In genomic region chr10:131354380-131354779, GRCh38 we compare ENCODE assay signal across 18 cellular contexts. TPM values are rescaled to one million over a fixed set of nuclear protein-coding genes. Genes with fewer than 3 reads are reported as not detected.
DNase-seq lines count a peak whose midpoint lies in the region; TF ChIP-seq lines count a peak whose summit lies in the region.
"Had no signal": no experiment of that assay in that cellular context is flagged by ENCODE, and none has a peak within 500 bp of the region (broad histone marks: within the 10 kb centered on the region; RNA-seq: fewer than 3 reads in every experiment).

No MANE protein-coding gene starts in this region.

- H3K27ac Mint-ChIP-seq in osteocyte (ENCODE audit: unreplicated experiment): no peak overlapping the region
- H3K27ac Mint-ChIP-seq in endothelial cell (ENCODE audit: unreplicated experiment): no peak overlapping the region
- H3K27ac Mint-ChIP-seq: activated T-helper 2 cell treated with anti-CD3 and anti-CD28 coated beads, Interferon-gamma antibody, Interleukin-2, Interleukin-4, amounts not matched to agents 10 μg/mL and 5 μg/mL and 100 μg/mL, durations not matched to agents 14 hours and 24 hours and 36 hours had no signal

- H3K4me3 Mint-ChIP-seq in osteocyte (ENCODE audit: unreplicated experiment): no peak overlapping the region
- H3K4me3 Mint-ChIP-seq in endothelial cell (ENCODE audit: unreplicated experiment): no peak overlapping the region

- peaks cover 36% of the 10 kb centered on the region for H3K9me3 Mint-ChIP-seq in osteocyte (ENCODE audit: unreplicated experiment)
- H3K9me3 Mint-ChIP-seq in endothelial cell (ENCODE audit: unreplicated experiment): peaks cover 52% of the 10 kb centered on the region
- H3K9me3 Mint-ChIP-seq: activated T-helper 2 cell treated with anti-CD3 and anti-CD28 coated beads, Interferon-gamma antibody, Interleukin-2, Interleukin-4, amounts not matched to agents 10 μg/mL and 5 μg/mL and 100 μg/mL, durations not matched to agents 14 hours and 24 hours and 36 hours had no signal

- H3K4me1 Mint-ChIP-seq in osteocyte (ENCODE audit: unreplicated experiment) (no peaks in the 10 kb centered on the region), endothelial cell (ENCODE audit: unreplicated experiment) (no peaks in the 10 kb centered on the region)

- DNase-seq in DMS 273 (lab: John Stamatoyannopoulos, UW; ENCODE audit: unreplicated experiment) (peak; percentile 0), DMS 273 treated with DMSO at 0.1 percent for 48 hours (lab: John Stamatoyannopoulos, UW) (no peak), LoVo (ENCODE audit: low spot score) (peak; percentile 6), dermis blood vessel endothelial cell (peak; percentile 2), osteocyte (ENCODE audit: extremely low spot score, unreplicated experiment) (peak; percentile 23), SHP77 treated with DMSO at 0.1 percent for 48 hours (lab: John Stamatoyannopoulos, UW) (no peak), SIG-M5 (lab: John Stamatoyannopoulos, UW) (no peak), endothelial cell (ENCODE audit: low spot score) (no peak)
- DNase-seq: activated CD8-positive, alpha-beta memory T cell treated with anti-CD3 and anti-CD28 coated beads for 24 hours; aorta; DMS79; mesenchymal stem cell; NCI-H1092; NCI-H2107; stimulated activated CD8-positive, alpha-beta memory T cell treated with anti-CD3 and anti-CD28 coated beads, Interleukin-4, amount 100 ng/mL, for 48 hours had no signal

- H3K36me3 Mint-ChIP-seq in osteocyte (ENCODE audit: unreplicated experiment) (no peaks in the 10 kb centered on the region), endothelial cell (ENCODE audit: low read depth, unreplicated experiment) (peaks cover 5% of the 10 kb centered on the region)

- H3K27me3 Mint-ChIP-seq in osteocyte (ENCODE audit: unreplicated experiment) (no peaks in the 10 kb centered on the region), endothelial cell (ENCODE audit: unreplicated experiment) (peaks cover 12% of the 10 kb centered on the region)

- no peak for TF ChIP-seq CTCF in osteocyte (IDR thresholded peaks at IDR 0.05)
- no peak for TF ChIP-seq CTCF in endothelial cell (IDR thresholded peaks at IDR 0.05; ENCODE audit: unreplicated experiment)

RNA-seq across cellular contexts. Expression of gene TCERG1L, which starts 42.9 kb away (rescaled TPM):
- total RNA-seq in dermis blood vessel endothelial cell (not detected in 2 replicates), osteocyte (not detected in 2 replicates), endothelial cell (ENCODE audit: unreplicated experiment) (not detected)
- total RNA-seq: aorta, SJSA1, thoracic aorta had no signal

Comparison
In these comparisons a context has a peak if more than half of its experiments do, and no peak if none do; other contexts are left out.
1. DNase-seq: peak in DMS 273 (single experiment), LoVo (single experiment), dermis blood vessel endothelial cell (single experiment) and osteocyte (single experiment); none in DMS 273 treated with DMSO at 0.1 percent for 48 hours (single experiment), SHP77 treated with DMSO at 0.1 percent for 48 hours (single experiment), SIG-M5 (single experiment) and endothelial cell (single experiment).